ENCODE assay signal across 8 cellular contexts in genomic region chr5:139422307-139422893, GRCh38. TPM values are rescaled to one million over a fixed set of nuclear protein-coding genes. Genes with fewer than 3 reads are reported as not detected.
A peak's percentile ranks its signal among the peaks of the same experiment; 100 is the strongest.
DNase-seq lines count a peak whose midpoint lies in the region; ATAC-seq, FAIRE-seq and TF ChIP-seq lines count a peak whose summit lies in the region.

No MANE protein-coding gene starts in this region.

- no TSS peak for BruUV-seq in mammary epithelial cell (replicated peaks; lab: Mats Ljungman, UMichigan)

- no peak overlapping the region for H3K4me2 ChIP-seq in mammary epithelial cell (ENCODE audit: insufficient read depth, low read depth, low read length)
- no peak overlapping the region for H3K4me2 ChIP-seq in keratinocyte (ENCODE audit: control insufficient read depth, extremely low read depth, insufficient read depth, low read depth, low read length)

- H2AFZ ChIP-seq in mammary epithelial cell (ENCODE audit: low read depth, low read length), result no peak overlapping the region
- no peak overlapping the region for H2AFZ ChIP-seq in keratinocyte (ENCODE audit: control insufficient read depth, low read length)

- CTCF ChIA-PET in mammary epithelial cell (lab: Charles Lee; ENCODE audit: low non-redundant PET), result interaction anchor here (0.6 to 0.7 kb wide), 2 partner anchors 91 to 123 kb away, joined by 6 to 11 read pairs; no protein-coding TSS in a partner anchor

- H3K4me3 ChIP-seq in mammary epithelial cell (replicated peaks in 1 of 3; ENCODE audit: insufficient read depth in 1 of 3, low read depth in 2 of 3, low read length in 3 of 3), result no peak overlapping the region
- no peak overlapping the region for H3K4me3 ChIP-seq in keratinocyte (ENCODE audit: control insufficient read depth in 2 of 3, extremely low read depth in 1 of 3, insufficient read depth in 2 of 3, low read depth in 1 of 3, low read length in 3 of 3)

- TF ChIP-seq CTCF in GM20000 (IDR thresholded peaks at IDR 0.05; ENCODE audit: extremely low read depth, missing control alignments) (peak; percentile 70), mammary epithelial cell (conservative IDR thresholded peaks at IDR 0.05 in 1 of 2, IDR thresholded peaks at IDR 0.05 in 1 of 2; ENCODE audit: extremely low read depth in 1 of 2, insufficient read depth in 1 of 2, low read depth in 1 of 2, low read length in 2 of 2) (peak; percentile 89 to 98), keratinocyte (optimal IDR thresholded peaks at IDR 0.05 in 1 of 3, IDR thresholded peaks at IDR 0.05 in 1 of 3, conservative IDR thresholded peaks at IDR 0.05 in 1 of 3; ENCODE audit: extremely low read depth in 1 of 3, insufficient read depth in 2 of 3, low read length in 3 of 3) (peak; percentile 56 to 92 (median 72))

- no peak for ATAC-seq in GM19328 (IDR thresholded peaks at IDR 0.05; ENCODE audit: unreplicated experiment)

- H3K36me3 ChIP-seq in mammary epithelial cell (ENCODE audit: insufficient read depth, low read length) (no peaks in the 10 kb centered on the region), keratinocyte (ENCODE audit: control insufficient read depth in 2 of 2, extremely low read depth in 1 of 2, insufficient read depth in 2 of 2, low read length in 2 of 2) (peaks cover 0 to 2% of the 10 kb centered on the region in 2 experiments)

- intact Hi-C loops in mammary epithelial cell (cut with micrococcal nuclease), result loop anchor here (1.0 to 5.0 kb wide), 7 partner anchors 58 to 345 kb away; no protein-coding TSS in a partner anchor

- H3K9ac ChIP-seq in mammary epithelial cell (ENCODE audit: insufficient read depth, low read length) (no peak overlapping the region), keratinocyte (ENCODE audit: control insufficient read depth, extremely low read depth, insufficient read depth, low read length) (no peak overlapping the region)

- no peaks in the 10 kb centered on the region for H3K27me3 ChIP-seq in mammary epithelial cell (ENCODE audit: insufficient read depth, low read length)
- H3K27me3 ChIP-seq in keratinocyte (ENCODE audit: control insufficient read depth, extremely low read depth, insufficient read depth, low read length), result no peaks in the 10 kb centered on the region

- peaks cover 7% of the 10 kb centered on the region for H3K4me1 ChIP-seq in mammary epithelial cell (ENCODE audit: insufficient read depth, low read length)
- H3K4me1 ChIP-seq in keratinocyte (ENCODE audit: control insufficient read depth, extremely low read depth, insufficient read depth, low read length), result peaks cover 6% of the 10 kb centered on the region

- H4K20me1 ChIP-seq in mammary epithelial cell (ENCODE audit: insufficient read depth, low read length) (no peaks in the 10 kb centered on the region), keratinocyte (ENCODE audit: control insufficient read depth, extremely low read depth, insufficient read depth, low read length) (no peaks in the 10 kb centered on the region)

- no peaks in the 10 kb centered on the region for H3K79me2 ChIP-seq in mammary epithelial cell (ENCODE audit: insufficient read depth, low read length)
- no peaks in the 10 kb centered on the region for H3K79me2 ChIP-seq in keratinocyte (ENCODE audit: control insufficient read depth, insufficient read depth, low read length)

- FAIRE-seq in keratinocyte (lab: Jason Lieb, UNC), result peak; percentile 91

- DNase-seq in Caki2 (ENCODE audit: low read depth), result peak; percentile 43
- DNase-seq in GM20000 (ENCODE audit: low spot score), result peak; percentile 77
- DNase-seq in NCI-H1105 (lab: John Stamatoyannopoulos, UW), result peak; percentile 1
- DNase-seq in SKM-1 (lab: John Stamatoyannopoulos, UW; ENCODE audit: unreplicated experiment), result peak; percentile 66
- DNase-seq in mammary epithelial cell, result peak; percentile 57
- no peak for DNase-seq in keratinocyte (ENCODE audit: low read depth, low spot score)
- DNase-seq in stromal cell of bone marrow (ENCODE audit: low read depth), result peak; percentile 59

- H3K9me3 ChIP-seq in mammary epithelial cell (replicated peaks; ENCODE audit: insufficient read depth, low read length) (no peaks in the 10 kb centered on the region), keratinocyte (ENCODE audit: control insufficient read depth, low read depth, low read length) (no peaks in the 10 kb centered on the region)

- 38% methylated on average over 5 of the region's 5 CpGs for WGBS in mammary epithelial cell (ENCODE audit: low coverage, missing lambda C conversion rate)

- H3K9me1 ChIP-seq in keratinocyte (ENCODE audit: control insufficient read depth, extremely low read depth, insufficient read depth, low read length), result no peaks in the 10 kb centered on the region

- in situ Hi-C loops in Caki2 (cut with HindIII; ENCODE audit: low pct_unique_long_range_greater_than_20kb, low sequenced_read_pairs), result loop anchor here (25.0 kb wide), 1 partner anchor 90 kb away; no protein-coding TSS in a partner anchor
- in situ Hi-C loops in mammary epithelial cell (cut with MboI; ENCODE audit: low sequenced_read_pairs in 2 of 2), result loop anchor here in 1 of 2 donors (5.0 to 10.0 kb wide), 2 partner anchors 95 to 342 kb away; no protein-coding TSS in a partner anchor

- H3K27ac ChIP-seq in mammary epithelial cell (ENCODE audit: insufficient read depth, low read depth, low read length) (no peak overlapping the region), keratinocyte (ENCODE audit: control insufficient read depth, insufficient read depth, low read length) (no peak overlapping the region)

- dilution Hi-C loops in mammary epithelial cell (cut with HindIII; ENCODE audit: low sequenced_read_pairs) (no loop called here), keratinocyte (cut with MboI; ENCODE audit: extremely low pct_ligation_motif_present, low sequenced_read_pairs) (no loop called here)

RNA-seq across cellular contexts. Expression of gene DNAJC18, which starts 16.9 kb away (rescaled TPM):
- total RNA-seq in Caki2 (2014; rRNA removed; shearing (Covaris generic); ENCODE audit: low replicate concordance), result 1.4 and 3.3 TPM in 2 replicates
- total RNA-seq in mammary epithelial cell, result 10 to 100 TPM in 1 of 2 donors, 1 to 10 TPM in 1; 6.7 to 12.9 TPM
- polyA plus RNA-seq in mammary epithelial cell (3.3 TPM), keratinocyte (3.0 to 6.6 TPM (median 3.6 TPM) in 3 replicates)
- polyA minus RNA-seq in mammary epithelial cell (6.6 TPM), keratinocyte (1.1 to 2.7 TPM (median 2.7 TPM) in 3 replicates)
- 1.7 TPM for polyA plus RNA-seq in keratinocyte (2011; ENCODE audit: low read depth)
- polyA plus RNA-seq in keratinocyte (2011; cell fraction: cytosol; rRNA removed), result 2.0 and 3.6 TPM in 2 replicates
- polyA plus RNA-seq in keratinocyte (2011; cell fraction: nucleus; rRNA removed), result 4.3 TPM in 2 replicates
- polyA plus RNA-seq in keratinocyte (2012; ENCODE audit: low replicate concordance), result 0.79 and 4.7 TPM in 2 replicates
- polyA minus RNA-seq in keratinocyte (2011; cell fraction: cytosol; rRNA and poly(A)+ RNA removed), result 4.6 TPM
- 1.1 and 3.7 TPM in 2 replicates for polyA minus RNA-seq in keratinocyte (2011; cell fraction: nucleus; rRNA and poly(A)+ RNA removed)

RNA-seq across cellular contexts. Expression of gene SPATA24, which starts 18.5 kb away (rescaled TPM):
- total RNA-seq in Caki2 (2014; rRNA removed; shearing (Covaris generic); ENCODE audit: low replicate concordance), result 2.5 and 12.8 TPM in 2 replicates
- 1 to 10 TPM; 3.2 to 5.4 TPM for total RNA-seq in mammary epithelial cell
- 4.1 TPM for polyA plus RNA-seq in mammary epithelial cell
- not detected for polyA minus RNA-seq in mammary epithelial cell
- 2.7 to 4.9 TPM (median 4.0 TPM) in 3 replicates for polyA plus RNA-seq in keratinocyte
- 0.67 TPM for polyA plus RNA-seq in keratinocyte (2011; ENCODE audit: low read depth)
- polyA plus RNA-seq in keratinocyte (2011; cell fraction: cytosol; rRNA removed), result 2.4 and 2.6 TPM in 2 replicates
- polyA plus RNA-seq in keratinocyte (2011; cell fraction: nucleus; rRNA removed), result 2.6 TPM in 2 replicates
- 1.9 and 6.4 TPM in 2 replicates for polyA plus RNA-seq in keratinocyte (2012; ENCODE audit: low replicate concordance)
- 0.99 to 1.9 TPM (median 1.9 TPM) in 3 replicates for polyA minus RNA-seq in keratinocyte
- not detected for polyA minus RNA-seq in keratinocyte (2011; cell fraction: cytosol; rRNA and poly(A)+ RNA removed)
- 1.2 and 2.1 TPM in 2 replicates for polyA minus RNA-seq in keratinocyte (2011; cell fraction: nucleus; rRNA and poly(A)+ RNA removed)

RNA-seq across cellular contexts. Expression of gene PROB1, which starts 27.5 kb away (rescaled TPM):
- not detected in 2 replicates for total RNA-seq in Caki2 (2014; rRNA removed; shearing (Covaris generic); ENCODE audit: low replicate concordance)
- total RNA-seq in mammary epithelial cell, result under 1 TPM; 0.38 to 0.67 TPM
- polyA plus RNA-seq in mammary epithelial cell, result 0.03 TPM
- not detected for polyA minus RNA-seq in mammary epithelial cell
- 0.22 to 0.32 TPM (median 0.26 TPM) in 3 replicates for polyA plus RNA-seq in keratinocyte
- polyA plus RNA-seq in keratinocyte (2011; ENCODE audit: low read depth), result 0.06 TPM
- polyA plus RNA-seq in keratinocyte (2011; cell fraction: cytosol; rRNA removed), result 0.10 and 0.18 TPM in 2 replicates
- polyA plus RNA-seq in keratinocyte (2011; cell fraction: nucleus; rRNA removed), result 0.37 and 0.48 TPM in 2 replicates
- polyA plus RNA-seq in keratinocyte (2012; ENCODE audit: low replicate concordance), result 0.16 and 1.2 TPM in 2 replicates
- polyA minus RNA-seq in keratinocyte, result 0.10 to 0.33 TPM (median 0.16 TPM) in 3 replicates
- 0.38 TPM for polyA minus RNA-seq in keratinocyte (2011; cell fraction: cytosol; rRNA and poly(A)+ RNA removed)
- 0.42 and 0.47 TPM in 2 replicates for polyA minus RNA-seq in keratinocyte (2011; cell fraction: nucleus; rRNA and poly(A)+ RNA removed)

RNA-seq across cellular contexts. Expression of gene MZB1, which starts 32.7 kb away (rescaled TPM):
- total RNA-seq in Caki2 (2014; rRNA removed; shearing (Covaris generic); ENCODE audit: low replicate concordance), result not detected in 2 replicates
- not detected for total RNA-seq in mammary epithelial cell
- polyA plus RNA-seq in mammary epithelial cell (not detected), keratinocyte (0.13 to 0.27 TPM in 2 of 3 replicates, not detected in the other)
- polyA minus RNA-seq in mammary epithelial cell (not detected), keratinocyte (0.22 to 0.46 TPM in 2 of 3 replicates, not detected in the other)
- polyA plus RNA-seq in keratinocyte (2011; ENCODE audit: low read depth), result not detected
- not detected in 2 replicates for polyA plus RNA-seq in keratinocyte (2011; cell fraction: cytosol; rRNA removed)
- 0.09 and 0.10 TPM in 2 replicates for polyA plus RNA-seq in keratinocyte (2011; cell fraction: nucleus; rRNA removed)
- polyA plus RNA-seq in keratinocyte (2012; ENCODE audit: low replicate concordance), result 0.13 TPM in 1 of 2 replicates, not detected in the other
- polyA minus RNA-seq in keratinocyte (2011; cell fraction: cytosol; rRNA and poly(A)+ RNA removed), result not detected
- polyA minus RNA-seq in keratinocyte (2011; cell fraction: nucleus; rRNA and poly(A)+ RNA removed), result 0.42 TPM in 1 of 2 replicates, not detected in the other

RNA-seq across cellular contexts. Expression of gene SLC23A1, which starts 39.3 kb away (rescaled TPM):
- total RNA-seq in Caki2 (2014; rRNA removed; shearing (Covaris generic); ENCODE audit: low replicate concordance), result 0.06 and 3.9 TPM in 2 replicates
- total RNA-seq in mammary epithelial cell, result not detected
- not detected for polyA plus RNA-seq in mammary epithelial cell
- polyA minus RNA-seq in mammary epithelial cell, result not detected
- polyA plus RNA-seq in keratinocyte, result 0.03 TPM in 1 of 3 replicates, not detected in the others
- polyA plus RNA-seq in keratinocyte (2011; ENCODE audit: low read depth), result not detected
- not detected in 2 replicates for polyA plus RNA-seq in keratinocyte (2011; cell fraction: cytosol; rRNA removed)
- not detected in 2 replicates for polyA plus RNA-seq in keratinocyte (2011; cell fraction: nucleus; rRNA removed)
- 0.06 TPM in 1 of 2 replicates, not detected in the other for polyA plus RNA-seq in keratinocyte (2012; ENCODE audit: low replicate concordance)
- polyA minus RNA-seq in keratinocyte, result not detected in 3 replicates
- not detected for polyA minus RNA-seq in keratinocyte (2011; cell fraction: cytosol; rRNA and poly(A)+ RNA removed)
- polyA minus RNA-seq in keratinocyte (2011; cell fraction: nucleus; rRNA and poly(A)+ RNA removed), result not detected in 2 replicates
